Comparison of ENCODE assay signal across 8 cellular contexts in genomic region chr7:39623312-39624201, GRCh38. TPM values are rescaled to one million over a fixed set of nuclear protein-coding genes. Genes with fewer than 3 reads are reported as not detected.
DNase-seq lines count a peak whose midpoint lies in the region; ATAC-seq and TF ChIP-seq lines count a peak whose summit lies in the region.

RALA (plus strand) TSS chr7:39623572; CDS start chr7:39686668, 63,096 bp downstream.

- CTCF ChIA-PET in RWPE1 (lab: Yijun Ruan, JAX): interaction anchor here (0.6 to 1.7 kb wide), 6 partner anchors 17 to 944 kb away, joined by 3 to 11 read pairs (median 4); no protein-coding TSS in a partner anchor
- CTCF ChIA-PET in naive thymus-derived CD4-positive, alpha-beta T cell (lab: Charles Lee): interaction anchor here (0.7 to 3.7 kb wide), 7 partner anchors 10 to 127 kb away, joined by 3 to 19 read pairs (median 3); no protein-coding TSS in a partner anchor

- H3K36me3 Mint-ChIP-seq in activated T-helper 17 cell treated with anti-CD3 and anti-CD28 coated beads, Interleukin-2, amount 50 U/mL, for 72 hours (ENCODE audit: low read depth): peaks cover 14% of the 10 kb centered on the region
- peaks cover 0 to 18% (median 0%) of the 10 kb centered on the region in 5 donors for H3K36me3 Mint-ChIP-seq in naive thymus-derived CD4-positive, alpha-beta T cell
- peaks cover 8% of the 10 kb centered on the region for H3K36me3 Mint-ChIP-seq in stimulated activated memory B cell treated with anti-CD40 and anti-IgM and Interleukin-4, amounts not matched to agents 10 μg/mL and 1 μg/mL and 100 μg/mL, for 72 hours

- no peaks in the 10 kb centered on the region for H3K9me3 ChIP-seq in GM23248 (ENCODE audit: low read depth)
- no peaks in the 10 kb centered on the region for H3K9me3 ChIP-seq in fibroblast of lung (ENCODE audit: control insufficient read depth, insufficient read depth, low read depth, low read length)
- H3K9me3 ChIP-seq in naive thymus-derived CD4-positive, alpha-beta T cell (ENCODE audit: control insufficient read depth in 2 of 3, low read length in 3 of 3): no peaks in the 10 kb centered on the region

- H4K20me1 ChIP-seq in GM23248 (ENCODE audit: insufficient read depth) (no peaks in the 10 kb centered on the region), fibroblast of lung (ENCODE audit: control insufficient read depth, extremely low read depth, insufficient read depth, low read length) (peaks cover 2% of the 10 kb centered on the region)

- ATAC-seq in activated T-helper 17 cell treated with anti-CD3 and anti-CD28 coated beads, Interleukin-2, amount 50 U/mL, for 72 hours (replicated peaks): peak; percentile 98
- ATAC-seq in naive thymus-derived CD4-positive, alpha-beta T cell: peak; percentile 96
- peak; percentile 98 for ATAC-seq in stimulated activated memory B cell treated with anti-CD40 and anti-IgM and Interleukin-4, amounts not matched to agents 10 μg/mL and 1 μg/mL and 100 μg/mL, for 72 hours

- H3K79me2 ChIP-seq in GM23248 (ENCODE audit: insufficient read depth) (peaks cover 61% of the 10 kb centered on the region), fibroblast of lung (ENCODE audit: control insufficient read depth, insufficient read depth, low read length) (peaks cover 54% of the 10 kb centered on the region)

- H3K27me3 Mint-ChIP-seq in activated T-helper 17 cell treated with anti-CD3 and anti-CD28 coated beads, Interleukin-2, amount 50 U/mL, for 72 hours: no peaks in the 10 kb centered on the region
- peaks cover 0 to 3% (median 0%) of the 10 kb centered on the region in 5 donors for H3K27me3 Mint-ChIP-seq in naive thymus-derived CD4-positive, alpha-beta T cell
- no peaks in the 10 kb centered on the region for H3K27me3 Mint-ChIP-seq in stimulated activated memory B cell treated with anti-CD40 and anti-IgM and Interleukin-4, amounts not matched to agents 10 μg/mL and 1 μg/mL and 100 μg/mL, for 72 hours

- peak within 1 kb of the TSS; percentile 69 for H2AFZ ChIP-seq in GM23248
- peak within 1 kb of the TSS; percentile 52 for H2AFZ ChIP-seq in fibroblast of lung (ENCODE audit: low read length)

- H3K4me1 ChIP-seq in GM23248 (ENCODE audit: insufficient read depth) (peaks cover 59% of the 10 kb centered on the region), fibroblast of lung (ENCODE audit: control insufficient read depth, extremely low read depth, insufficient read depth, low read length) (peaks cover 14% of the 10 kb centered on the region)
- peaks cover 22 to 26% of the 10 kb centered on the region in 2 donors for H3K4me1 ChIP-seq in naive thymus-derived CD4-positive, alpha-beta T cell (ENCODE audit: control insufficient read depth in 2 of 2, insufficient read depth in 2 of 2, low read length in 2 of 2)

- H3K27ac ChIP-seq in GM23248 (peak within 1 kb of the TSS; percentile 97), RWPE1 (peak within 1 kb of the TSS; percentile 87), fibroblast of lung (ENCODE audit: insufficient read depth, low read length) (peak within 1 kb of the TSS; percentile 99)
- peak within 1 kb of the TSS; percentile 82 for H3K27ac ChIP-seq in naive thymus-derived CD4-positive, alpha-beta T cell (ENCODE audit: low read depth, low read length)

- H3K36me3 ChIP-seq in GM23248 (ENCODE audit: low read depth) (no peaks in the 10 kb centered on the region), fibroblast of lung (ENCODE audit: control insufficient read depth, insufficient read depth, low read length) (no peaks in the 10 kb centered on the region)
- peaks cover 0 to 3% (median 3%) of the 10 kb centered on the region in 3 experiments for H3K36me3 ChIP-seq in naive thymus-derived CD4-positive, alpha-beta T cell (ENCODE audit: control insufficient read depth in 2 of 3, insufficient read depth in 3 of 3, low read length in 3 of 3)

- H3K9ac ChIP-seq in GM23248 (peak within 1 kb of the TSS; percentile 96), fibroblast of lung (ENCODE audit: insufficient read depth, low read length) (peak within 1 kb of the TSS; percentile 96)

- peak within 1 kb of the TSS; percentile 88 for H3K27ac Mint-ChIP-seq in activated T-helper 17 cell treated with anti-CD3 and anti-CD28 coated beads, Interleukin-2, amount 50 U/mL, for 72 hours
- peak within 1 kb of the TSS; percentile 91 to 98 (median 97) for H3K27ac Mint-ChIP-seq in naive thymus-derived CD4-positive, alpha-beta T cell
- H3K27ac Mint-ChIP-seq in stimulated activated memory B cell treated with anti-CD40 and anti-IgM and Interleukin-4, amounts not matched to agents 10 μg/mL and 1 μg/mL and 100 μg/mL, for 72 hours: peak within 1 kb of the TSS; percentile 82

- peak within 1 kb of the TSS; percentile 92 for H3K4me2 ChIP-seq in GM23248 (ENCODE audit: unreplicated experiment)
- H3K4me2 ChIP-seq in fibroblast of lung (ENCODE audit: extremely low read depth, insufficient read depth, low read length): peak within 1 kb of the TSS; percentile 96

- DNase-seq in Daoy (ENCODE audit: low read depth) (peak; percentile 98), GM23248 (peak; percentile 95), Kasumi-1 (lab: John Stamatoyannopoulos, UW) (peak; percentile 94), RWPE1 (ENCODE audit: low spot score) (peak; percentile 92), fibroblast of lung (ENCODE audit: low read depth in 2 of 2) (peak; percentile 94 to 97)
- DNase-seq in naive thymus-derived CD4-positive, alpha-beta T cell: peak; percentile 78 to 90 (median 86)

- no peaks in the 10 kb centered on the region for H3K27me3 ChIP-seq in GM23248 (replicated peaks; ENCODE audit: insufficient read depth)
- H3K27me3 ChIP-seq in fibroblast of lung (ENCODE audit: control insufficient read depth, insufficient read depth, low read length): no peaks in the 10 kb centered on the region
- no peaks in the 10 kb centered on the region for H3K27me3 ChIP-seq in naive thymus-derived CD4-positive, alpha-beta T cell (ENCODE audit: control insufficient read depth in 2 of 2, insufficient read depth in 2 of 2, low read length in 2 of 2)

- H3K9me2 ChIP-seq in GM23248 (ENCODE audit: insufficient read depth): 0 out of 2 replicates have a peak, but pooled peaks cover 3% of the 10 kb centered on the region

- intact Hi-C loops in naive thymus-derived CD4-positive, alpha-beta T cell (cut with micrococcal nuclease): loop anchor here (1.0 to 10.0 kb wide), 14 partner anchors 11 to 1445 kb away; partner anchors contain the start of genes MPLKIP (in 2 of the 2), VPS41 (in 2 of the 2), YAE1 (in 2 of the 2) and STARD3NL (in 1 of the 2)

- WGBS in GM23248 (ENCODE audit: low coverage in 1 of 2, low lambda C conversion rate in 2 of 2, missing lambda C conversion rate in 2 of 2), 2 experiments: 1% methylated on average over 67 to 78 of the region's 100 CpGs

- H3K4me1 Mint-ChIP-seq in activated T-helper 17 cell treated with anti-CD3 and anti-CD28 coated beads, Interleukin-2, amount 50 U/mL, for 72 hours: peaks cover 29% of the 10 kb centered on the region
- peaks cover 41 to 59% (median 55%) of the 10 kb centered on the region in 7 donors for H3K4me1 Mint-ChIP-seq in naive thymus-derived CD4-positive, alpha-beta T cell
- H3K4me1 Mint-ChIP-seq in stimulated activated memory B cell treated with anti-CD40 and anti-IgM and Interleukin-4, amounts not matched to agents 10 μg/mL and 1 μg/mL and 100 μg/mL, for 72 hours: peaks cover 64% of the 10 kb centered on the region

- H3F3A ChIP-seq in GM23248 (ENCODE audit: insufficient read depth): peaks cover 51% of the 10 kb centered on the region

- H3K4me3 ChIP-seq in GM23248 (peak within 1 kb of the TSS; percentile 95), fibroblast of lung (replicated peaks in 1 of 4; ENCODE audit: control extremely low read depth in 1 of 4, insufficient read depth in 1 of 4, low read depth in 3 of 4, low read length in 4 of 4) (peak within 1 kb of the TSS; percentile 43 to 89 (median 68))
- H3K4me3 ChIP-seq in naive thymus-derived CD4-positive, alpha-beta T cell (ENCODE audit: low read length): peak within 1 kb of the TSS; percentile 77

- in situ Hi-C loops in GM23248 (cut with MboI): no loop called here

- TF ChIP-seq CTCF in RWPE1 (conservative IDR thresholded peaks at IDR 0.05; ENCODE audit: low read depth) (no peak), fibroblast of lung (conservative IDR thresholded peaks at IDR 0.05 in 1 of 2, IDR thresholded peaks at IDR 0.05 in 1 of 2; ENCODE audit: low read depth in 1 of 2, low read length in 2 of 2) (no peak)

- H3K4me3 Mint-ChIP-seq in activated T-helper 17 cell treated with anti-CD3 and anti-CD28 coated beads, Interleukin-2, amount 50 U/mL, for 72 hours: peak within 1 kb of the TSS; percentile 92
- H3K4me3 Mint-ChIP-seq in naive thymus-derived CD4-positive, alpha-beta T cell: peak within 1 kb of the TSS; percentile 88 to 98 (median 94)
- peak within 1 kb of the TSS; percentile 96 for H3K4me3 Mint-ChIP-seq in stimulated activated memory B cell treated with anti-CD40 and anti-IgM and Interleukin-4, amounts not matched to agents 10 μg/mL and 1 μg/mL and 100 μg/mL, for 72 hours

- POLR2A ChIA-PET in RWPE1 (lab: Yijun Ruan, JAX; ENCODE audit: low non-redundant PET): interaction anchor here (0.6 to 1.5 kb wide), 5 partner anchors 24 to 124 kb away, joined by 3 to 10 read pairs (median 3); no protein-coding TSS in a partner anchor
- POLR2A ChIA-PET in naive thymus-derived CD4-positive, alpha-beta T cell (lab: Charles Lee): interaction anchor here (0.7 to 6.3 kb wide), 20 partner anchors 9 to 511 kb away, joined by 3 to 50 read pairs (median 6); partner anchors contain the start of genes CDK13, MPLKIP and SUGCT

- no peaks in the 10 kb centered on the region for H3K9me3 Mint-ChIP-seq in activated T-helper 17 cell treated with anti-CD3 and anti-CD28 coated beads, Interleukin-2, amount 50 U/mL, for 72 hours
- H3K9me3 Mint-ChIP-seq in naive thymus-derived CD4-positive, alpha-beta T cell: peaks cover 0 to 2% (median 0%) of the 10 kb centered on the region in 11 donors
- H3K9me3 Mint-ChIP-seq in stimulated activated memory B cell treated with anti-CD40 and anti-IgM and Interleukin-4, amounts not matched to agents 10 μg/mL and 1 μg/mL and 100 μg/mL, for 72 hours: no peaks in the 10 kb centered on the region

RNA-seq across cellular contexts. Expression of gene RALA, which starts in this region (rescaled TPM):
- 12.2 and 15.6 TPM in 2 replicates for total RNA-seq in Daoy (2014; rRNA removed; shearing (Covaris generic))
- total RNA-seq in GM23248 (2014; rRNA removed; shearing (Covaris generic)): 21.7 and 23.1 TPM in 2 replicates
- polyA plus RNA-seq in GM23248 (2016; fragmentation: Nextera tagmentation; extraction: Ambion mirVana) (79.2 and 82.8 TPM in 2 replicates), fibroblast of lung (46.1 and 53.2 TPM in 2 replicates)
- 10 to 100 TPM; 21.6 to 27.9 TPM for total RNA-seq in activated T-helper 17 cell treated with anti-CD3 and anti-CD28 coated beads, Interleukin-2, amount 50 U/mL, for 72 hours
- 43.9 and 50.9 TPM in 2 replicates for total RNA-seq in fibroblast of lung
- polyA plus RNA-seq in fibroblast of lung (2012): 50.2 and 63.4 TPM in 2 replicates
- polyA minus RNA-seq in fibroblast of lung (ENCODE audit: low replicate concordance): 9.6 and 11.4 TPM in 2 replicates
- 10 to 100 TPM; 24.8 to 48.2 (median 32.8) TPM for total RNA-seq in naive thymus-derived CD4-positive, alpha-beta T cell
- 10 to 100 TPM; 40.2 to 44.3 TPM for polyA plus RNA-seq in naive thymus-derived CD4-positive, alpha-beta T cell

Comparison
In these comparisons a context has a peak if more than half of its experiments do, and no peak if none do; other contexts are left out.
1. Peak in every context shown above with its lines: DNase-seq, ATAC-seq, H3K4me3 ChIP-seq and H3K27ac ChIP-seq.